ENCODE assay signal across 22 cellular contexts in the genomic region with DNA sequence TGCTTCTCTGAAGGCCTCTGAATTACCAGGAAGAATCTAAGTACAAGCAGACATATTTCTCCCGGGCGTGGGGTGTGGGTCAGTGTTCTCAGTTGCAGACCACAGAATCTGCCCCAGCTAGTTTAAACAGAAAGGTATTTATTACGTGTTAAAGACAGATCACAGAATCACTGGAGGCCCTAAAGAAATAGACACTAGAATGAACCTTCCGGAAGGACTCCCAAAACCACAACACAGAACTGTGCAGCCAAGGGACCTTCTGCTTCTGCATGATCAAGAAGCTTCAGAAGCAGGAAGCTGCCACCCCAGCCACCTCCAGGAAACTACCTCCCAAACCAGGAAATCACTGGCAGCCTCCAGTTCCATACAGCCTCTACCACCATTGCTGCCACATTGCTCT. TPM values are rescaled to one million over a fixed set of nuclear protein-coding genes. Genes with fewer than 3 reads are reported as not detected.
A peak's percentile ranks its signal among the peaks of the same experiment; 100 is the strongest.
DNase-seq lines count a peak whose midpoint lies in the region; ATAC-seq and TF ChIP-seq lines count a peak whose summit lies in the region.
"Had no signal": no experiment of that assay in that cellular context is flagged by ENCODE, and none has a peak within 500 bp of the region (broad histone marks: within the 10 kb centered on the region; RNA-seq: fewer than 3 reads in every experiment).

No MANE protein-coding gene starts in this region.

- H3K27ac Mint-ChIP-seq in activated CD4-positive, alpha-beta memory T cell treated with anti-CD3 and anti-CD28 coated beads, Interleukin-2, amount 10 ng/mL, durations not matched to agents 7 days and 5 days = peak overlapping the region; percentile 45
- peak overlapping the region; percentile 95 for H3K27ac Mint-ChIP-seq in neural progenitor cell
- H3K27ac Mint-ChIP-seq in CD8-positive, alpha-beta memory T cell = peak overlapping the region in 1 of 8 donors; percentile 0
- H3K27ac Mint-ChIP-seq: activated CD4-positive, alpha-beta T cell treated with anti-CD3 and anti-CD28 coated beads for 36 hours; activated naive CD8-positive, alpha-beta T cell treated with anti-CD3 and anti-CD28 coated beads for 36 hours; stimulated activated naive CD8-positive, alpha-beta T cell treated with anti-CD3 and anti-CD28 coated beads, Interleukin-15, Interleukin-2, amounts not matched to agents 100 ng/mL and 50 ng/mL, for 24 hours had no signal

- peaks cover 34% of the 10 kb centered on the region for H3K4me1 Mint-ChIP-seq in activated CD4-positive, alpha-beta memory T cell treated with anti-CD3 and anti-CD28 coated beads, Interleukin-2, amount 10 ng/mL, durations not matched to agents 7 days and 5 days
- H3K4me1 Mint-ChIP-seq in neural progenitor cell = peaks cover 19% of the 10 kb centered on the region
- peaks cover 7 to 13% (median 11%) of the 10 kb centered on the region in 3 donors for H3K4me1 Mint-ChIP-seq in CD8-positive, alpha-beta memory T cell

- H3K4me1 ChIP-seq in neural progenitor cell = peaks cover 16% of the 10 kb centered on the region
- H3K4me1 ChIP-seq in CD8-positive, alpha-beta memory T cell (ENCODE audit: insufficient read depth, low read length) = no peaks in the 10 kb centered on the region
- H3K4me1 ChIP-seq: Caco-2, esophagus muscularis mucosa, left ventricle myocardium inferior had no signal

- no peaks in the 10 kb centered on the region for H3K27me3 Mint-ChIP-seq in activated CD4-positive, alpha-beta memory T cell treated with anti-CD3 and anti-CD28 coated beads, Interleukin-2, amount 10 ng/mL, durations not matched to agents 7 days and 5 days
- H3K27me3 Mint-ChIP-seq in neural progenitor cell (ENCODE audit: insufficient read depth, low read depth) = peaks cover 3% of the 10 kb centered on the region
- H3K27me3 Mint-ChIP-seq in CD8-positive, alpha-beta memory T cell = no peaks in the 10 kb centered on the region
- H3K27me3 Mint-ChIP-seq: IgD-negative memory B cell; stimulated activated naive CD8-positive, alpha-beta T cell treated with anti-CD3 and anti-CD28 coated beads, Interleukin-15, Interleukin-2, amounts not matched to agents 100 ng/mL and 50 ng/mL, for 24 hours had no signal

- peak; percentile 48 for DNase-seq in Jurkat, Clone E6-1 (ENCODE audit: low read depth, low spot score)
- DNase-seq in NOMO-1 (lab: John Stamatoyannopoulos, UW; ENCODE audit: unreplicated experiment in 2 of 2) (peak; percentile 39 to 41), neural progenitor cell (ENCODE audit: low spot score) (no peak)
- no peak for DNase-seq in activated CD4-positive, alpha-beta memory T cell treated with anti-CD3 and anti-CD28 coated beads, Interleukin-2, amount 10 ng/mL, durations not matched to agents 7 days and 5 days
- DNase-seq in CD8-positive, alpha-beta memory T cell = no peak
- DNase-seq: activated CD4-positive, alpha-beta T cell treated with anti-CD3 and anti-CD28 coated beads for 36 hours; activated naive CD8-positive, alpha-beta T cell treated with anti-CD3 and anti-CD28 coated beads for 36 hours; activated T-cell treated with anti-CD3 and anti-CD28 coated beads, Interleukin-2, amount 50 U/mL, for 1 hour; Caco-2; left ventricle myocardium inferior; mucosa of descending colon; NCI-H1105; NCI-H526 had no signal

- H3K4me3 ChIP-seq in Jurkat, Clone E6-1 (ENCODE audit: low read length) = no peak overlapping the region
- H3K4me3 ChIP-seq in neural progenitor cell = no peak overlapping the region
- no peak overlapping the region for H3K4me3 ChIP-seq in CD8-positive, alpha-beta memory T cell (ENCODE audit: low read length)
- H3K4me3 ChIP-seq: cardiac muscle cell, esophagus muscularis mucosa, left ventricle myocardium inferior, mucosa of descending colon had no signal

- CTCF ChIA-PET in activated CD4-positive, alpha-beta memory T cell treated with anti-CD3 and anti-CD28 coated beads, Interleukin-2, amount 10 ng/mL, durations not matched to agents 7 days and 5 days (lab: Charles Lee) = no interaction called here
- CTCF ChIA-PET in CD8-positive, alpha-beta memory T cell (lab: Charles Lee) = no interaction called here

- no peak for ATAC-seq in GM18870 (IDR thresholded peaks at IDR 0.05; ENCODE audit: unreplicated experiment)
- ATAC-seq in HG03521 (IDR thresholded peaks at IDR 0.05; ENCODE audit: unreplicated experiment) = no peak
- ATAC-seq: activated CD4-positive, alpha-beta T cell treated with anti-CD3 and anti-CD28 coated beads for 36 hours; mucosa of descending colon had no signal

- POLR2A ChIA-PET in activated CD4-positive, alpha-beta memory T cell treated with anti-CD3 and anti-CD28 coated beads, Interleukin-2, amount 10 ng/mL, durations not matched to agents 7 days and 5 days (lab: Charles Lee) = interaction anchor here (1.0 kb wide), 1 partner anchor 9 kb away, joined by 4 read pairs; no protein-coding TSS in a partner anchor
- POLR2A ChIA-PET in CD8-positive, alpha-beta memory T cell (lab: Charles Lee) = no interaction called here

- no peaks in the 10 kb centered on the region for H4K20me1 ChIP-seq in neural progenitor cell (ENCODE audit: low read depth)

- peak overlapping the region; percentile 40 for H3K4me2 ChIP-seq in neural progenitor cell

- peak overlapping the region; percentile 2 for H2AFZ ChIP-seq in neural progenitor cell (replicated peaks)

- H3K9me3 Mint-ChIP-seq in activated CD4-positive, alpha-beta memory T cell treated with anti-CD3 and anti-CD28 coated beads, Interleukin-2, amount 10 ng/mL, durations not matched to agents 7 days and 5 days = no peaks in the 10 kb centered on the region
- H3K9me3 Mint-ChIP-seq in neural progenitor cell = no peaks in the 10 kb centered on the region
- H3K9me3 Mint-ChIP-seq in CD8-positive, alpha-beta memory T cell = peaks cover 0 to 4% (median 0%) of the 10 kb centered on the region in 5 donors
- H3K9me3 Mint-ChIP-seq: activated naive CD8-positive, alpha-beta T cell treated with anti-CD3 and anti-CD28 coated beads for 36 hours; stimulated activated naive CD8-positive, alpha-beta T cell treated with anti-CD3 and anti-CD28 coated beads, Interleukin-15, Interleukin-2, amounts not matched to agents 100 ng/mL and 50 ng/mL, for 24 hours had no signal

- no peaks in the 10 kb centered on the region for H3K36me3 ChIP-seq in neural progenitor cell
- H3K36me3 ChIP-seq in CD8-positive, alpha-beta memory T cell (ENCODE audit: insufficient read depth, low read length) = no peaks in the 10 kb centered on the region
- H3K36me3 ChIP-seq: cardiac muscle cell, esophagus muscularis mucosa, left ventricle myocardium inferior, neutrophil had no signal

- H3F3A ChIP-seq in neural progenitor cell (ENCODE audit: low read depth) = peaks cover 20% of the 10 kb centered on the region

- H3K9ac ChIP-seq in neural progenitor cell = no peak overlapping the region

- peaks cover 10% of the 10 kb centered on the region for H3K36me3 Mint-ChIP-seq in activated CD4-positive, alpha-beta memory T cell treated with anti-CD3 and anti-CD28 coated beads, Interleukin-2, amount 10 ng/mL, durations not matched to agents 7 days and 5 days (ENCODE audit: low read depth)
- H3K36me3 Mint-ChIP-seq in neural progenitor cell = no peaks in the 10 kb centered on the region
- peaks cover 0 to 6% (median 1%) of the 10 kb centered on the region in 3 donors for H3K36me3 Mint-ChIP-seq in CD8-positive, alpha-beta memory T cell
- H3K36me3 Mint-ChIP-seq: activated naive CD8-positive, alpha-beta T cell treated with anti-CD3 and anti-CD28 coated beads for 36 hours had no signal

- H3K27ac ChIP-seq in neural progenitor cell = peak overlapping the region; percentile 52
- no peak overlapping the region for H3K27ac ChIP-seq in CD8-positive, alpha-beta memory T cell (ENCODE audit: low read depth, low read length)
- H3K27ac ChIP-seq: cardiac muscle cell, esophagus muscularis mucosa, left ventricle myocardium inferior, neutrophil had no signal

- no peak for TF ChIP-seq CTCF in neural progenitor cell (IDR thresholded peaks at IDR 0.05)

- no peaks in the 10 kb centered on the region for H3K79me2 ChIP-seq in neural progenitor cell (ENCODE audit: low read depth)

- H3K27me3 ChIP-seq in neural progenitor cell = no peaks in the 10 kb centered on the region
- H3K27me3 ChIP-seq in CD8-positive, alpha-beta memory T cell (ENCODE audit: insufficient read depth, low read length, poor library complexity, severe bottlenecking) = no peaks in the 10 kb centered on the region
- H3K27me3 ChIP-seq: cardiac muscle cell, neutrophil had no signal

- no peaks in the 10 kb centered on the region for H3K9me3 ChIP-seq in neural progenitor cell (ENCODE audit: low read depth)
- no peaks in the 10 kb centered on the region for H3K9me3 ChIP-seq in CD8-positive, alpha-beta memory T cell (ENCODE audit: low read length)
- H3K9me3 ChIP-seq: Caco-2, esophagus muscularis mucosa, left ventricle myocardium inferior, mucosa of descending colon, neutrophil had no signal

- no peak overlapping the region for H3K4me3 Mint-ChIP-seq in activated CD4-positive, alpha-beta memory T cell treated with anti-CD3 and anti-CD28 coated beads, Interleukin-2, amount 10 ng/mL, durations not matched to agents 7 days and 5 days
- no peak overlapping the region for H3K4me3 Mint-ChIP-seq in neural progenitor cell
- no peak overlapping the region for H3K4me3 Mint-ChIP-seq in CD8-positive, alpha-beta memory T cell
- H3K4me3 Mint-ChIP-seq: activated CD4-positive, alpha-beta T cell treated with anti-CD3 and anti-CD28 coated beads for 36 hours; activated naive CD8-positive, alpha-beta T cell treated with anti-CD3 and anti-CD28 coated beads for 36 hours; stimulated activated naive CD8-positive, alpha-beta T cell treated with anti-CD3 and anti-CD28 coated beads, Interleukin-15, Interleukin-2, amounts not matched to agents 100 ng/mL and 50 ng/mL, for 24 hours had no signal

RNA-seq across cellular contexts. Expression of gene ZFAND6, which starts 32.7 kb away (rescaled TPM):
- 82.5 TPM for polyA plus RNA-seq in Jurkat, Clone E6-1 (2012; ENCODE audit: insufficient read depth, insufficient read length)
- total RNA-seq in activated CD4-positive, alpha-beta memory T cell treated with anti-CD3 and anti-CD28 coated beads, Interleukin-2, amount 10 ng/mL, durations not matched to agents 7 days and 5 days = 10 to 100 TPM; 46.7 to 48.7 TPM
- total RNA-seq in neural progenitor cell (ENCODE audit: low replicate concordance) = 221 and 329 TPM in 2 replicates
- total RNA-seq in CD8-positive, alpha-beta memory T cell = 10 to 100 TPM; 27.5 to 28.6 TPM
- polyA plus RNA-seq in CD8-positive, alpha-beta memory T cell = 111 TPM

RNA-seq across cellular contexts. Expression of gene BCL2A1, which starts 55.8 kb away (rescaled TPM):
- not detected for polyA plus RNA-seq in Jurkat, Clone E6-1 (2012; ENCODE audit: insufficient read depth, insufficient read length)
- 10 to 100 TPM; 12.3 to 14.1 TPM for total RNA-seq in activated CD4-positive, alpha-beta memory T cell treated with anti-CD3 and anti-CD28 coated beads, Interleukin-2, amount 10 ng/mL, durations not matched to agents 7 days and 5 days
- not detected in 2 replicates for total RNA-seq in neural progenitor cell (ENCODE audit: low replicate concordance)
- total RNA-seq in CD8-positive, alpha-beta memory T cell = 10 to 100 TPM; 55.8 to 56.8 TPM
- polyA plus RNA-seq in CD8-positive, alpha-beta memory T cell = 29.5 TPM
- total RNA-seq: Caco-2, cardiac muscle cell, H4, renal cortical epithelial cell had no signal

Comparison
In these comparisons a context has a peak if more than half of its experiments do, and no peak if none do; other contexts are left out.
1. DNase-seq: peak in Jurkat, Clone E6-1 (single experiment) and NOMO-1 (2 of 2); none in activated CD4-positive, alpha-beta memory T cell treated with anti-CD3 and anti-CD28 coated beads, Interleukin-2, amount 10 ng/mL, durations not matched to agents 7 days and 5 days (single experiment), neural progenitor cell (single experiment) and CD8-positive, alpha-beta memory T cell (0 of 5).
2. RNA of gene BCL2A1, which starts 55.8 kb away (total RNA-seq): 55.8 to 56.8 TPM in CD8-positive, alpha-beta memory T cell and 12.3 to 14.1 TPM in activated CD4-positive, alpha-beta memory T cell treated with anti-CD3 and anti-CD28 coated beads, Interleukin-2, amount 10 ng/mL, durations not matched to agents 7 days and 5 days; not detected in neural progenitor cell; every median in the first group is over 10 times any median in the second.